8 cellular contexts compared by ENCODE assay signal in the genomic region with DNA sequence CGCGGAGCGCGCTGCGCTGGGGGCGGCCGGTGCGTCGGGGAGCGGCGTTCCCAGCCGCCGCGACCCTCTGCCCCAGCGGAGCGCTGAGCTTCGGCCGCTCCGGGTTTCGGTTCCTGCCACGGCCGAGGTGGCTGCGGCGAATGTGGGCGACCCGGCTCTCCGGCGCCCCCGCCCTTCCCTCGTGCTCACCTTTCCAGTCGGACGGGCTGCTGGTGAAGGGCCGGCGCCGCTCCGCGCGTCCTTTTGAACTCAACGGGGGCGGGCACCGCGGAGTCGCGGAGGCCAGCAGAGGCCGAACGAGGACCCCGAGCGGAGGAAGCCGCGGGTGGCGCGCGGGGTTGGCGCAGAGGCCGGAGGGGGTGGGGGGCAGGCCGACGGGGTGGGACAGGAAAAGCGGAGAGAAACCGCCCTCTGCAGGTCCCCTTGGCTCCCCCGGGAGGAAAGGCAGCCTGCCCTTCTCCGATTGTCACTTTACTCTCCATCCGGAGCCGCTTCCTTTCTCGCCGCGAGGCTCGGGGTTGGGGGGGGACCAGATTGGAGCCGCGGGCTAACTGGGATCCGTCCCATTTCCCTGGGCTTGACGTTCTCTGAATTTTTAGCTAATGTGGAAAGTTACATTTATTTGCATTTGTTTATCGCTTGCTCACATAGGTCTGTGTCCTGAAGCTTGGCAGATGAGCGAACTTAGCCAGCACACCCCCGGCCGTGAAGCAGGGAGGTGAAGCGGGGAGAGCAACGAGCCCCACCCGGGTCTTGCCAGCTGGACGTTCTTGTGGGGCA. TPM values are rescaled to one million over a fixed set of nuclear protein-coding genes. Genes with fewer than 3 reads are reported as not detected.
A peak's percentile ranks its signal among the peaks of the same experiment; 100 is the strongest.
DNase-seq lines count a peak whose midpoint lies in the region; ATAC-seq and TF ChIP-seq lines count a peak whose summit lies in the region.

A gene with protein sequence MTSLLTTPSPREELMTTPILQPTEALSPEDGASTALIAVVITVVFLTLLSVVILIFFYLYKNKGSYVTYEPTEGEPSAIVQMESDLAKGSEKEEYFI (minus strand): TSS at position 349 of the 780 bp plus-strand sequence. CDS start 1,137 bp downstream, outside the sequence.

- no peaks in the 10 kb centered on the region for H3K36me3 ChIP-seq in breast epithelium

- H3K4me3 ChIP-seq in breast epithelium, result peak within 1 kb of the TSS; percentile 66 to 90 (median 79)

- intact Hi-C loops in breast epithelium (cut with DNase I; ENCODE audit: low total_unique reads), result loop anchor here (5.0 kb wide), 1 partner anchor 72 kb away; no protein-coding TSS in a partner anchor

- DNase-seq in D341Med (ENCODE audit: low spot score), result peak; percentile 75
- DNase-seq in T-helper 22 cell (ENCODE audit: low read depth), result peak; percentile 24
- peak; percentile 69 to 85 for DNase-seq in breast epithelium (ENCODE audit: low spot score in 2 of 2)
- DNase-seq in iPS-NIHi7 (ENCODE audit: extremely low spot score), result peak; percentile 76
- peak; percentile 15 to 16 for DNase-seq in stimulated activated CD4-positive, alpha-beta T cell treated with anti-CD3 and anti-CD28 coated beads, Interleukin-15, amount 100 ng/mL, for 1 hour (ENCODE audit: low read depth in 1 of 2, low spot score in 1 of 2)
- no peak for DNase-seq in COLO829 (ENCODE audit: low spot score)

- no peaks in the 10 kb centered on the region for H3K9me3 ChIP-seq in breast epithelium

- no peaks in the 10 kb centered on the region for H3K4me1 ChIP-seq in breast epithelium

- no peak for TF ChIP-seq RAD21 in Ishikawa (IDR thresholded peaks at IDR 0.05; ENCODE audit: low read depth)

- H3K27me3 ChIP-seq in breast epithelium, result no peaks in the 10 kb centered on the region

- peak; percentile 55; the same call in 1 of the 2 replicates for TF ChIP-seq EP300 in Ishikawa (IDR thresholded peaks at IDR 0.05; ENCODE audit: borderline replicate concordance)

- peak; percentile 66 for ATAC-seq in GM21515 (IDR thresholded peaks at IDR 0.05; ENCODE audit: unreplicated experiment)

- no peak for TF ChIP-seq CTCF in breast epithelium (IDR thresholded peaks at IDR 0.05)

- TF ChIP-seq POLR2A in breast epithelium (IDR thresholded peaks at IDR 0.05), result no peak

- peak within 1 kb of the TSS; percentile 87 to 89 for H3K27ac ChIP-seq in breast epithelium

TF ChIP-seq in Ishikawa, 13 proteins besides CTCF, POLR2A, EP300 and RAD21:
- peak; percentile 71; the same call in 1 of the 2 replicates for TF ChIP-seq TCF12 (IDR thresholded peaks at IDR 0.05; ENCODE audit: low read depth)
- TF ChIP-seq NFIC (IDR thresholded peaks at IDR 0.05), result no peak
- TF ChIP-seq YY1 (IDR thresholded peaks at IDR 0.05; ENCODE audit: low read depth), result no peak
- peak; percentile 86 for TF ChIP-seq EGR1 (IDR thresholded peaks at IDR 0.05)
- TF ChIP-seq, protein P1, sequence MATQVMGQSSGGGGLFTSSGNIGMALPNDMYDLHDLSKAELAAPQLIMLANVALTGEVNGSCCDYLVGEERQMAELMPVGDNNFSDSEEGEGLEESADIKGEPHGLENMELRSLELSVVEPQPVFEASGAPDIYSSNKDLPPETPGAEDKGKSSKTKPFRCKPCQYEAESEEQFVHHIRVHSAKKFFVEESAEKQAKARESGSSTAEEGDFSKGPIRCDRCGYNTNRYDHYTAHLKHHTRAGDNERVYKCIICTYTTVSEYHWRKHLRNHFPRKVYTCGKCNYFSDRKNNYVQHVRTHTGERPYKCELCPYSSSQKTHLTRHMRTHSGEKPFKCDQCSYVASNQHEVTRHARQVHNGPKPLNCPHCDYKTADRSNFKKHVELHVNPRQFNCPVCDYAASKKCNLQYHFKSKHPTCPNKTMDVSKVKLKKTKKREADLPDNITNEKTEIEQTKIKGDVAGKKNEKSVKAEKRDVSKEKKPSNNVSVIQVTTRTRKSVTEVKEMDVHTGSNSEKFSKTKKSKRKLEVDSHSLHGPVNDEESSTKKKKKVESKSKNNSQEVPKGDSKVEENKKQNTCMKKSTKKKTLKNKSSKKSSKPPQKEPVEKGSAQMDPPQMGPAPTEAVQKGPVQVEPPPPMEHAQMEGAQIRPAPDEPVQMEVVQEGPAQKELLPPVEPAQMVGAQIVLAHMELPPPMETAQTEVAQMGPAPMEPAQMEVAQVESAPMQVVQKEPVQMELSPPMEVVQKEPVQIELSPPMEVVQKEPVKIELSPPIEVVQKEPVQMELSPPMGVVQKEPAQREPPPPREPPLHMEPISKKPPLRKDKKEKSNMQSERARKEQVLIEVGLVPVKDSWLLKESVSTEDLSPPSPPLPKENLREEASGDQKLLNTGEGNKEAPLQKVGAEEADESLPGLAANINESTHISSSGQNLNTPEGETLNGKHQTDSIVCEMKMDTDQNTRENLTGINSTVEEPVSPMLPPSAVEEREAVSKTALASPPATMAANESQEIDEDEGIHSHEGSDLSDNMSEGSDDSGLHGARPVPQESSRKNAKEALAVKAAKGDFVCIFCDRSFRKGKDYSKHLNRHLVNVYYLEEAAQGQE (IDR thresholded peaks at IDR 0.05; ENCODE audit: low read depth), result 0 out of 2 replicates have a peak, but pooled peaks have one; percentile 15
- TF ChIP-seq FOXM1 (IDR thresholded peaks at IDR 0.05; ENCODE audit: borderline replicate concordance, low read depth), result 0 out of 2 replicates have a peak, but pooled peaks have one; percentile 35
- TF ChIP-seq ZBTB7A (IDR thresholded peaks at IDR 0.05; ENCODE audit: low read depth), result peak; percentile 95
- TF ChIP-seq TEAD4 (IDR thresholded peaks at IDR 0.05), result peak; percentile 61
- TF ChIP-seq TAF1 (IDR thresholded peaks at IDR 0.05; ENCODE audit: low read depth), result no peak; the same call in 1 of the 2 replicates
- peak; percentile 18; the same call in 1 of the 2 replicates for TF ChIP-seq CEBPB (IDR thresholded peaks at IDR 0.05)
- TF ChIP-seq, protein P2, sequence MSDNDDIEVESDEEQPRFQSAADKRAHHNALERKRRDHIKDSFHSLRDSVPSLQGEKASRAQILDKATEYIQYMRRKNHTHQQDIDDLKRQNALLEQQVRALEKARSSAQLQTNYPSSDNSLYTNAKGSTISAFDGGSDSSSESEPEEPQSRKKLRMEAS (IDR thresholded peaks at IDR 0.05), result peak; percentile 100
- TF ChIP-seq, protein P3, sequence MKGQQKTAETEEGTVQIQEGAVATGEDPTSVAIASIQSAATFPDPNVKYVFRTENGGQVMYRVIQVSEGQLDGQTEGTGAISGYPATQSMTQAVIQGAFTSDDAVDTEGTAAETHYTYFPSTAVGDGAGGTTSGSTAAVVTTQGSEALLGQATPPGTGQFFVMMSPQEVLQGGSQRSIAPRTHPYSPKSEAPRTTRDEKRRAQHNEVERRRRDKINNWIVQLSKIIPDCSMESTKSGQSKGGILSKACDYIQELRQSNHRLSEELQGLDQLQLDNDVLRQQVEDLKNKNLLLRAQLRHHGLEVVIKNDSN (IDR thresholded peaks at IDR 0.05), result peak; percentile 32; the same call in 1 of the 2 replicates
- TF ChIP-seq CREB1 (IDR thresholded peaks at IDR 0.05; ENCODE audit: low read depth), result no peak

RNA-seq across cellular contexts. Expression of the gene that starts here (rescaled TPM):
- 10 to 100 TPM in 2 of 3 donors, 1 to 10 TPM in 1; 5.8 to 16.1 (median 15.5) TPM for total RNA-seq in breast epithelium
